ENCODE assay signal across 20 cellular contexts in the genomic region with DNA sequence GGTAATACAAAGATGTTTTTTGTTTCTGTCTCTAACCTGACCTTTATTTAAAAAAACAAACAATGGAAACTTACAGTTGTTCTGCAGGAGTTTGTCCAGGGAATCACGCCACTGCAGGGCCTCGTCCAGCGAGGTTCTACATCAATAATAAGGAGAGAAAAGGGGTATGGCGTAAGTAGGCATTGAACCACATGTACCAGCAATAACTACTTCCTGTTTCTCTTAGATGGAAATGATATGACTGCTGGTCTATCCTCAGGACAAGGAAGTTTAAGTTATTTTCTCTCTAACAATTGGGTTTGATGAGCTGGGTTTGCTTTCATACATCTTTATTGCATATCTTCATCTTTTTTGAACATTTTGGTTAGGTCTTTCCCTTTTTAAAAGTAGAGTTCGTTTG. TPM values are rescaled to one million over a fixed set of nuclear protein-coding genes. Genes with fewer than 3 reads are reported as not detected.
DNase-seq lines count a peak whose midpoint lies in the region; FAIRE-seq and TF ChIP-seq lines count a peak whose summit lies in the region.
"Had no signal": no experiment of that assay in that cellular context is flagged by ENCODE, and none has a peak within 500 bp of the region (broad histone marks: within the 10 kb centered on the region; RNA-seq: fewer than 3 reads in every experiment).

No MANE protein-coding gene starts in this region.

- H3K4me1 ChIP-seq in endothelial cell of umbilical vein (ENCODE audit: control insufficient read depth, extremely low read depth, insufficient read depth, low read length): peaks cover 57% of the 10 kb centered on the region

- H3K4me2 ChIP-seq in endothelial cell of umbilical vein (ENCODE audit: insufficient read depth, low read length): peak overlapping the region; percentile 13

- no TSS peak for BruUV-seq in endothelial cell of umbilical vein (replicated peaks; lab: Mats Ljungman, UMichigan)

- no peaks in the 10 kb centered on the region for H3K9me1 ChIP-seq in endothelial cell of umbilical vein (replicated peaks; ENCODE audit: control insufficient read depth, extremely low read depth, insufficient read depth, low read length)

- CTCF ChIA-PET in endothelial cell of umbilical vein (lab: Charles Lee): interaction anchor here (1.1 to 3.8 kb wide), 7 partner anchors 9 to 284 kb away, joined by 3 to 16 read pairs (median 6); no protein-coding TSS in a partner anchor

- no peaks in the 10 kb centered on the region for H3K27me3 ChIP-seq in endothelial cell of umbilical vein (ENCODE audit: control insufficient read depth in 2 of 2, insufficient read depth in 2 of 2, low read length in 2 of 2)
- H3K27me3 ChIP-seq: BE2C, heart right ventricle, SJSA1 had no signal

- peaks cover 0 to 7% of the 10 kb centered on the region in 2 experiments for H3K36me3 ChIP-seq in endothelial cell of umbilical vein (ENCODE audit: control insufficient read depth in 2 of 2, extremely low read depth in 1 of 2, insufficient read depth in 2 of 2, low read length in 2 of 2)
- H3K36me3 ChIP-seq: SJSA1 had no signal

- no peak overlapping the region for H2AFZ ChIP-seq in endothelial cell of umbilical vein (ENCODE audit: low read depth, low read length)

- no peak for FAIRE-seq in endothelial cell of umbilical vein (lab: Jason Lieb, UNC)
- FAIRE-seq: A204.1, RCC 7860 had no signal

- H3K27ac ChIP-seq in endothelial cell of umbilical vein (ENCODE audit: insufficient read depth, low read depth, low read length): peak overlapping the region; percentile 28
- H3K27ac ChIP-seq: epithelial cell of prostate, SJSA1 had no signal

- H4K20me1 ChIP-seq in endothelial cell of umbilical vein (replicated peaks; ENCODE audit: control insufficient read depth, extremely low read depth, insufficient read depth, low read length): no peaks in the 10 kb centered on the region

- no peak overlapping the region for H3K4me3 ChIP-seq in endothelial cell of umbilical vein (replicated peaks in 1 of 3; ENCODE audit: insufficient read depth in 1 of 3, low read depth in 1 of 3, low read length in 3 of 3)
- H3K4me3 ChIP-seq: heart right ventricle, SJSA1 had no signal

- intact Hi-C loops in endothelial cell of umbilical vein (cut with micrococcal nuclease): loop anchor here (1.0 kb wide), 1 partner anchor 15 kb away; no protein-coding TSS in a partner anchor

- H3K79me2 ChIP-seq in endothelial cell of umbilical vein (ENCODE audit: control insufficient read depth, insufficient read depth, low read length): peaks cover 17% of the 10 kb centered on the region

- dilution Hi-C loops in endothelial cell of umbilical vein (cut with MboI; ENCODE audit: extremely low pct_ligation_motif_present, low sequenced_read_pairs): no loop called here

- POLR2A ChIA-PET in endothelial cell of umbilical vein (lab: Charles Lee): no interaction called here

- no peaks in the 10 kb centered on the region for H3K9me3 ChIP-seq in endothelial cell of umbilical vein (replicated peaks; ENCODE audit: control insufficient read depth, insufficient read depth, low read length)
- H3K9me3 ChIP-seq: BE2C, heart right ventricle, SJSA1 had no signal

- TF ChIP-seq POLR2A in endothelial cell of umbilical vein (IDR thresholded peaks at IDR 0.05; ENCODE audit: low read depth, low read length): no peak

- TF ChIP-seq CTCF in endothelial cell of umbilical vein (IDR thresholded peaks at IDR 0.05; ENCODE audit: extremely low read depth in 1 of 2, insufficient read depth in 1 of 2, low read depth in 1 of 2, low read length in 2 of 2): no peak

- no peak overlapping the region for H3K9ac ChIP-seq in endothelial cell of umbilical vein (replicated peaks; ENCODE audit: extremely low read depth, insufficient read depth, low read length)

- DNase-seq in AML-193 (lab: John Stamatoyannopoulos, UW) (peak; percentile 56 to 72), MV-4-11 (lab: John Stamatoyannopoulos, UW) (peak; percentile 70), SKM-1 (lab: John Stamatoyannopoulos, UW; ENCODE audit: unreplicated experiment) (peak; percentile 91), endothelial cell of umbilical vein (ENCODE audit: low read depth, low spot score) (peak; percentile 47), H4 (ENCODE audit: low spot score) (no peak), superior temporal gyrus (ENCODE audit: extremely low spot score) (no peak), HuH-7 (ENCODE audit: low spot score) (no peak)
- DNase-seq in stimulated activated CD4-positive, alpha-beta T cell treated with anti-CD3 and anti-CD28 coated beads, Interleukin-2, amount 100 ng/mL, for 24 hours: no peak
- DNase-seq: activated CD8-positive, alpha-beta T cell treated with anti-CD3 and anti-CD28 coated beads, Interleukin-2, amount 10 ng/mL, durations not matched to agents 7 days and 5 days; activated effector memory CD4-positive, alpha-beta T cell treated with Interleukin-2 at 50 U/mL for 16 hours; activated naive CD8-positive, alpha-beta T cell treated with anti-CD3 and anti-CD28 coated beads, Interleukin-2, amount 50 U/mL, for 24 hours; activated T-cell treated with anti-CD3 and anti-CD28 coated beads for 4 hours; BE2C; H7; heart right ventricle; NCI-H446 treated with DMSO at 0.1 percent for 48 hours had no signal

TF ChIP-seq in endothelial cell of umbilical vein, 7 proteins besides CTCF, POLR2A, EP300 and RAD21:
- TF ChIP-seq GATA2 (IDR thresholded peaks at IDR 0.05; ENCODE audit: insufficient read depth, insufficient read length, low read depth, low read length): peak; percentile 0
- TF ChIP-seq POLR2AphosphoS5 (IDR thresholded peaks at IDR 0.05; ENCODE audit: insufficient read depth, low read depth, low read length): no peak
TF ChIP-seq in endothelial cell of umbilical vein: peak in this region for 1.

RNA-seq across cellular contexts. Expression of gene RGS5, which starts 40.9 kb away (rescaled TPM):
- total RNA-seq in endothelial cell of umbilical vein: 770 and 1,035 TPM in 2 replicates
- 233 and 287 TPM in 2 replicates for polyA plus RNA-seq in endothelial cell of umbilical vein
- polyA plus RNA-seq in endothelial cell of umbilical vein (2011; cell fraction: cytosol; rRNA removed): 424 and 485 TPM in 2 replicates
- polyA plus RNA-seq in endothelial cell of umbilical vein (2011; cell fraction: nucleus; rRNA removed): 220 and 222 TPM in 2 replicates
- polyA plus RNA-seq in endothelial cell of umbilical vein (2012): 35.3 and 230 TPM in 2 replicates
- 436 and 440 TPM in 2 replicates for polyA minus RNA-seq in endothelial cell of umbilical vein
- polyA minus RNA-seq in endothelial cell of umbilical vein (2011; cell fraction: cytosol; rRNA and poly(A)+ RNA removed): not detected
- 78.8 and 168 TPM in 2 replicates for polyA minus RNA-seq in endothelial cell of umbilical vein (2011; cell fraction: nucleus; rRNA and poly(A)+ RNA removed)
- total RNA-seq in H4 (2014; rRNA removed; shearing (Covaris generic)): 0.68 TPM in 1 of 2 replicates, not detected in the other

Comparison
In these comparisons a context has a peak if more than half of its experiments do, and no peak if none do; other contexts are left out.
1. DNase-seq: peak in AML-193 (2 of 2), MV-4-11 (single experiment), SKM-1 (single experiment) and endothelial cell of umbilical vein (single experiment); none in stimulated activated CD4-positive, alpha-beta T cell treated with anti-CD3 and anti-CD28 coated beads, Interleukin-2, amount 100 ng/mL, for 24 hours (0 of 2), H4 (single experiment), superior temporal gyrus (single experiment) and HuH-7 (single experiment).
2. RNA of gene RGS5, which starts 40.9 kb away (total RNA-seq): 770 to 1,035 TPM in endothelial cell of umbilical vein; 0.68 TPM in H4; every median in the first group is over 100 times any median in the second.